In the genomic region with DNA sequence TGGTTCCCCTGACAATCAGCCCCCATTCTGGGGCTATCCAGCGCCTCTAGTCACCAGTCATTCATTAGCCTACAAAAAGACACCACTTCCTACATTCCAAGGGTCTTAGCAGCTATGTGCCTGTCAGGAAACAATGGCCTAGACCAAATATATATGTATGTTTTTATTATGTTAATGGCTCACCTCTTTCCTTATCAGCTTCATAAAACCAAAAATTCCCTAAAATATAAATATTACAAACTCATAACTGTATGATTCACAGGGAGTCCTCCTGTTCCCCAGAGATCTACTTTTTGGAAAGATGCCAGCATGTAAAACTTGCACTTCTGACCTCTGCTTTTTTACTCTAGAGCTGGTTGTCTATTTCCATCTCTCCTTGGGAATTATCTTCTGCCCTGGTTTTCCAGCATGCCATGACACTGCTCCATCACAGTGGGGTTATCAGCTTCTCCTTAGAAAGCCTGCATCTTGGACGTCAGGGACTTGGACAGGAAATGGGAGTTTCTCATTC, we compare ENCODE assay signal across 17 cellular contexts.
A peak's percentile ranks its signal among the peaks of the same experiment; 100 is the strongest.
DNase-seq lines count a peak whose midpoint lies in the region; ATAC-seq and TF ChIP-seq lines count a peak whose summit lies in the region.
"Had no signal": no experiment of that assay in that cellular context is flagged by ENCODE, and none has a peak within 500 bp of the region (broad histone marks: within the 10 kb centered on the region; RNA-seq: fewer than 3 reads in every experiment).

No MANE protein-coding gene starts in this region.

- no peaks in the 10 kb centered on the region for H3K27me3 ChIP-seq in left ventricle myocardium inferior (ENCODE audit: low read depth)
- H3K27me3 ChIP-seq in adrenal gland, result no peaks in the 10 kb centered on the region
- H3K27me3 ChIP-seq in foreskin keratinocyte, result no peaks in the 10 kb centered on the region

- TF ChIP-seq CTCF in left ventricle myocardium inferior (IDR thresholded peaks at IDR 0.05; ENCODE audit: borderline replicate concordance) (no peak), adrenal gland (IDR thresholded peaks at IDR 0.05) (no peak), foreskin keratinocyte (conservative IDR thresholded peaks at IDR 0.05) (no peak)

- no peaks in the 10 kb centered on the region for H3K36me3 ChIP-seq in left ventricle myocardium inferior
- H3K36me3 ChIP-seq in adrenal gland (replicated peaks in 1 of 2), result no peaks in the 10 kb centered on the region

- no peak overlapping the region for H3K4me3 ChIP-seq in left ventricle myocardium inferior
- no peak overlapping the region for H3K4me3 ChIP-seq in adrenal gland

- peak; percentile 70 for ATAC-seq in left ventricle myocardium superior
- peak; percentile 35 for ATAC-seq in foreskin keratinocyte
- ATAC-seq: Panc1; stimulated activated naive CD8-positive, alpha-beta T cell treated with anti-CD3 and anti-CD28 coated beads, Interleukin-15, Interleukin-2, amounts not matched to agents 100 U/mL and 50 U/mL, for 24 hours had no signal

- 43 to 53% (median 48%) methylated on average over 2 of the region's 2 CpGs for WGBS in adrenal gland, 4 donors

- no peaks in the 10 kb centered on the region for H3K9me3 ChIP-seq in left ventricle myocardium inferior (replicated peaks)
- H3K9me3 ChIP-seq in adrenal gland (replicated peaks in 1 of 3), result no peaks in the 10 kb centered on the region

- in situ Hi-C loops in KBM-7 (cut with MboI; ENCODE audit: low pct_unique_long_range_greater_than_20kb, low sequenced_read_pairs), result no loop called here

- H3K4me1 ChIP-seq in left ventricle myocardium inferior (no peaks in the 10 kb centered on the region), adrenal gland (replicated peaks in 1 of 2) (no peaks in the 10 kb centered on the region), foreskin keratinocyte (peaks cover 17% of the 10 kb centered on the region)

- intact Hi-C loops in left ventricle myocardium superior (cut with micrococcal nuclease) (no loop called here), left ventricle myocardium inferior (cut with micrococcal nuclease) (no loop called here), adrenal gland (cut with DNase I) (no loop called here)

- H3K27ac ChIP-seq in left ventricle myocardium inferior (replicated peaks) (no peak overlapping the region), adrenal gland (peak overlapping the region in 1 of 5 donors; percentile 41), foreskin keratinocyte (no peak overlapping the region)
- H3K27ac ChIP-seq: KMS-11 had no signal

- TF ChIP-seq POLR2A in adrenal gland (IDR thresholded peaks at IDR 0.05), result no peak

- DNase-seq in left ventricle myocardium superior, result no peak
- DNase-seq in left ventricle myocardium inferior, result no peak
- peak in 6 of 7 donors; percentile 20 to 60 (median 31) for DNase-seq in adrenal gland
- peak; percentile 37 to 45 for DNase-seq in foreskin keratinocyte
- peak; percentile 41 for DNase-seq in stromal cell of bone marrow (ENCODE audit: low read depth)
- no peak for DNase-seq in activated effector memory CD4-positive, alpha-beta T cell treated with anti-CD3 and anti-CD28 coated beads, Interleukin-2, amount 50 U/mL, for 16 hours
- no peak for DNase-seq in 8988T
- no peak for DNase-seq in KBM-7
- DNase-seq: activated CD4-positive, alpha-beta T cell treated with anti-CD3 and anti-CD28 coated beads for 1 hour; activated CD8-positive, alpha-beta memory T cell treated with anti-CD3 and anti-CD28 coated beads, Interleukin-2, amount 50 U/mL, for 4 hours; activated naive CD4-positive, alpha-beta T cell treated with anti-CD3 and anti-CD28 coated beads, Interleukin-2, amount 10 ng/mL, durations not matched to agents 7 days and 5 days; cerebellar nuclear complex; GOT3; NCI-H524 treated with DMSO at 0.1 percent for 48 hours; stimulated activated naive CD8-positive, alpha-beta T cell treated with anti-CD3 and anti-CD28 coated beads, Interleukin-15, Interleukin-2, amounts not matched to agents 100 U/mL and 50 U/mL, for 24 hours had no signal

Comparison
In these comparisons a context has a peak if more than half of its experiments do, and no peak if none do; other contexts are left out.
1. DNase-seq: peak in adrenal gland (6 of 7), foreskin keratinocyte (2 of 2) and stromal cell of bone marrow (single experiment); none in left ventricle myocardium superior (single experiment), left ventricle myocardium inferior (single experiment), activated effector memory CD4-positive, alpha-beta T cell treated with anti-CD3 and anti-CD28 coated beads, Interleukin-2, amount 50 U/mL, for 16 hours (single experiment), 8988T (single experiment) and KBM-7 (single experiment).